ENCODE assay signal across 8 cellular contexts in genomic region chr2:173075056-173075780, GRCh38. TPM values are rescaled to one million over a fixed set of nuclear protein-coding genes. Genes with fewer than 3 reads are reported as not detected.
DNase-seq lines count a peak whose midpoint lies in the region; ATAC-seq, FAIRE-seq and TF ChIP-seq lines count a peak whose summit lies in the region.

No MANE protein-coding gene starts in this region.

- DNase-seq in G401 (ENCODE audit: low spot score) (peak; percentile 8), LNCaP clone FGC (ENCODE audit: low read depth) (no peak), colonic mucosa (no peak), GM12891 (ENCODE audit: insufficient read length, low spot score) (no peak), NCI-H69 (lab: John Stamatoyannopoulos, UW) (no peak)

- peak overlapping the region; percentile 49 to 82 for H3K9ac ChIP-seq in colonic mucosa (ENCODE audit: low read depth in 2 of 2, low read length in 2 of 2)

- H3K4me3 ChIP-seq in LNCaP clone FGC (ENCODE audit: low read depth, low read length), result peak overlapping the region; percentile 55
- peak overlapping the region; percentile 59 for H3K4me3 ChIP-seq in colonic mucosa

- intact Hi-C loops in colonic mucosa (cut with DNase I), result no loop called here

- no peak for FAIRE-seq in GM12891 (lab: Jason Lieb, UNC)

- H3K9me3 Mint-ChIP-seq in nephron, result no peaks in the 10 kb centered on the region

- H3K36me3 ChIP-seq in colonic mucosa, result no peaks in the 10 kb centered on the region

- peak overlapping the region; percentile 87 to 95 (median 89) for H3K27ac Mint-ChIP-seq in nephron

- no peaks in the 10 kb centered on the region for H3K4me1 ChIP-seq in colonic mucosa

- no peaks in the 10 kb centered on the region for H3K9me3 ChIP-seq in colonic mucosa

- peaks cover 24% of the 10 kb centered on the region for H3K4me1 Mint-ChIP-seq in nephron

- ATAC-seq in GM21360 (IDR thresholded peaks at IDR 0.05; ENCODE audit: unreplicated experiment) (no peak), GM19452 (IDR thresholded peaks at IDR 0.05; ENCODE audit: unreplicated experiment) (no peak)

- peak overlapping the region; percentile 86 to 93 (median 92) for H3K4me3 Mint-ChIP-seq in nephron

- H3K27me3 ChIP-seq in colonic mucosa, result no peaks in the 10 kb centered on the region

- H3K27me3 Mint-ChIP-seq in nephron (ENCODE audit: low read depth), result peaks cover 15% of the 10 kb centered on the region

- TF ChIP-seq POLR2A in GM12891 (IDR thresholded peaks at IDR 0.05; ENCODE audit: low read depth, low read length), result no peak

- H3K36me3 Mint-ChIP-seq in nephron (ENCODE audit: low read depth), result peaks cover 2% of the 10 kb centered on the region

- H3K27ac ChIP-seq in colonic mucosa, result peak overlapping the region; percentile 85

- in situ Hi-C loops in G401 (cut with HindIII; ENCODE audit: low sequenced_read_pairs), result no loop called here

- no peak for TF ChIP-seq CTCF in LNCaP clone FGC (IDR thresholded peaks at IDR 0.05; ENCODE audit: control insufficient read depth, extremely low read depth, insufficient read depth)
- no peak for TF ChIP-seq CTCF in colonic mucosa (IDR thresholded peaks at IDR 0.05)
- no peak for TF ChIP-seq CTCF in nephron (IDR thresholded peaks at IDR 0.05; ENCODE audit: unreplicated experiment in 3 of 3)

TF ChIP-seq in GM12891, 5 proteins besides CTCF, POLR2A, EP300 and RAD21:
- TF ChIP-seq SPI1 (IDR thresholded peaks at IDR 0.05; ENCODE audit: low read depth, low read length) (no peak), POLR2AphosphoS5 (IDR thresholded peaks at IDR 0.05; ENCODE audit: low read depth, low read length) (no peak), PAX5 (IDR thresholded peaks at IDR 0.05; ENCODE audit: insufficient read depth, low read length, severe bottlenecking) (no peak), TAF1 (IDR thresholded peaks at IDR 0.05; ENCODE audit: low read depth, low read length) (no peak), POU2F2 (IDR thresholded peaks at IDR 0.05; ENCODE audit: low read depth, low read length) (no peak)

RNA-seq across cellular contexts. Expression of gene MAP3K20, which starts 0.4 kb away (rescaled TPM):
- 2.6 and 7.2 TPM in 2 replicates for total RNA-seq in G401 (2014; rRNA removed; shearing (Covaris generic))
- 10 to 100 TPM; 22.6 to 38.9 TPM for total RNA-seq in colonic mucosa
- 4.1 TPM for polyA plus RNA-seq in GM12891 (2012; ENCODE audit: low read depth, missing spikeins)
